In genomic region chr4:22842360-22842759, GRCh38 we compare ENCODE assay signal across 18 cellular contexts.
DNase-seq lines count a peak whose midpoint lies in the region; ATAC-seq lines count a peak whose summit lies in the region.
"Had no signal": no experiment of that assay in that cellular context is flagged by ENCODE, and none has a peak within 500 bp of the region (broad histone marks: within the 10 kb centered on the region; RNA-seq: fewer than 3 reads in every experiment).

No MANE protein-coding gene starts in this region.

- no peak overlapping the region for H2BK5ac ChIP-seq in mesendoderm (ENCODE audit: low read length)

- no peak overlapping the region for H3K4me3 ChIP-seq in mesendoderm (ENCODE audit: low read length)
- H3K4me3 ChIP-seq: SK-N-MC had no signal

- no peak overlapping the region for H2BK120ac ChIP-seq in mesendoderm (ENCODE audit: low read depth, low read length)

- no peaks in the 10 kb centered on the region for H3K4me1 ChIP-seq in mesendoderm (ENCODE audit: control insufficient read depth, low read depth, low read length)

- no peak overlapping the region for H3K4ac ChIP-seq in mesendoderm (ENCODE audit: low read depth, low read length)

- no peak overlapping the region for H3K27ac ChIP-seq in mesendoderm (ENCODE audit: low read depth, low read length)
- H3K27ac ChIP-seq: SK-N-MC had no signal

- no peaks in the 10 kb centered on the region for H3K79me1 ChIP-seq in mesendoderm (ENCODE audit: low read length)

- no peak overlapping the region for H4K8ac ChIP-seq in mesendoderm (ENCODE audit: low read depth, low read length)

- H3K79me2 ChIP-seq in mesendoderm (ENCODE audit: control insufficient read depth, insufficient read depth, low read length), result no peaks in the 10 kb centered on the region

- H2BK15ac ChIP-seq in mesendoderm (replicated peaks; ENCODE audit: low read depth), result no peak overlapping the region

- H3K27me3 ChIP-seq in mesendoderm (ENCODE audit: insufficient read depth, low read length, poor library complexity), result no peaks in the 10 kb centered on the region

- no peak overlapping the region for H3K56ac ChIP-seq in mesendoderm (ENCODE audit: low read length)

- WGBS in mesendoderm (ENCODE audit: extremely low coverage, insufficient coverage, low lambda C conversion rate), result no CpG with 5 or more reads among the region's 4 CpGs

- H4K5ac ChIP-seq in mesendoderm (ENCODE audit: low read length), result no peak overlapping the region

- no peak overlapping the region for H3K4me2 ChIP-seq in mesendoderm (ENCODE audit: low read length)

- no peak overlapping the region for H2AK5ac ChIP-seq in mesendoderm (ENCODE audit: low read length)

- ATAC-seq in HG02610 (IDR thresholded peaks at IDR 0.05; ENCODE audit: unreplicated experiment) (no peak), GM19397 (IDR thresholded peaks at IDR 0.05; ENCODE audit: unreplicated experiment) (no peak)
- ATAC-seq: HCT116 had no signal

- DNase-seq in NCI-H1436 (lab: John Stamatoyannopoulos, UW) (peak; percentile 25), NCI-H1436 treated with DMSO at 0.1 percent for 48 hours (lab: John Stamatoyannopoulos, UW) (no peak), NCI-H748 treated with DMSO at 0.1 percent for 48 hours (lab: John Stamatoyannopoulos, UW) (peak; percentile 38), mesendoderm (peak; percentile 51), retina (peak; percentile 72), NCI-H446 (lab: John Stamatoyannopoulos, UW) (no peak)
- DNase-seq: CD4-positive, alpha-beta T cell; EL; GOT3; KG1; NCI-H1694; NCI-H2171; NCI-H526 treated with DMSO at 0.1 percent for 48 hours; SHP77 had no signal

- H3K23ac ChIP-seq in mesendoderm (ENCODE audit: low read length), result no peak overlapping the region

- no peak overlapping the region for H3K9ac ChIP-seq in mesendoderm (ENCODE audit: low read length)

- no peaks in the 10 kb centered on the region for H3K36me3 ChIP-seq in mesendoderm (ENCODE audit: control insufficient read depth, insufficient read depth, low read length)

- no peak overlapping the region for H3K18ac ChIP-seq in mesendoderm (ENCODE audit: low read length)

Comparison
In these comparisons a context has a peak if more than half of its experiments do, and no peak if none do; other contexts are left out.
1. DNase-seq: peak in NCI-H1436 (single experiment), NCI-H748 treated with DMSO at 0.1 percent for 48 hours (single experiment), mesendoderm (single experiment) and retina (single experiment); none in NCI-H1436 treated with DMSO at 0.1 percent for 48 hours (single experiment) and NCI-H446 (0 of 2).